ENCODE assay signal across 10 cellular contexts in the genomic region with DNA sequence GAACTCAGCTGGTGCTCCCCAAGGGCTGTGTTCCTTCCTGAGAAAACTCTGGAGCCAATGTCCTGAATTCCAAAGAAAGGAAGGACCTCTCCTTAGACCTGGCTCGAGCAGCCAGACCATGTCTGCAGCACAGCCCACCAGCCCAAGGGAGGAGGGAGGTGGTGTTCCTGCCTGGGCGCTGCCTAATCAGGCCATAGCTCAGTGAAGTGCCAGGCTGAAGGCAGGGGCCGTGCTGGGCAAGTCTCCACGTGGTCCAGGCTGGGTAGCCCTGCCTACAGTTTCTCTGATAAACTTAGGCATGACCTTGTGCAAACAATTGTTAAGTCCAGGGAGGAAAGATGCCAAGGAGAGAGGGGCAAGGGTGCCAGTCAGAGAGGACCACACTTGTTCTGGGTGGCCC.
DNase-seq lines count a peak whose midpoint lies in the region; ATAC-seq and TF ChIP-seq lines count a peak whose summit lies in the region.
"Had no signal": no experiment of that assay in that cellular context is flagged by ENCODE, and none has a peak within 500 bp of the region (broad histone marks: within the 10 kb centered on the region; RNA-seq: fewer than 3 reads in every experiment).

No MANE protein-coding gene starts in this region.

- H3K4me3 ChIP-seq in lower lobe of right lung (no peak overlapping the region), thoracic aorta (no peak overlapping the region), smooth muscle cell (no peak overlapping the region)
- H3K4me3 ChIP-seq: SJCRH30 had no signal

- DNase-seq in activated CD4-positive, alpha-beta T cell treated with anti-CD3 and anti-CD28 coated beads for 36 hours, result no peak
- DNase-seq in activated CD4-positive, alpha-beta T cell treated with anti-CD3 and anti-CD28 coated beads for 4 hours, result no peak
- DNase-seq in MCF 10A (ENCODE audit: unreplicated experiment) (no peak), lower lobe of right lung (peak; percentile 63), thoracic aorta (ENCODE audit: low spot score) (no peak), occipital lobe (lab: John Stamatoyannopoulos, UW) (no peak), smooth muscle cell (lab: John Stamatoyannopoulos, UW; ENCODE audit: unreplicated experiment) (no peak)
- DNase-seq: NCI-H2029, SJCRH30 had no signal

- peak overlapping the region; percentile 87 for H3K27ac Mint-ChIP-seq in activated CD4-positive, alpha-beta T cell treated with anti-CD3 and anti-CD28 coated beads for 36 hours
- peak overlapping the region; percentile 51 for H3K27ac Mint-ChIP-seq in MCF 10A (ENCODE audit: low read depth, unreplicated experiment)

- H3K9me3 ChIP-seq in lower lobe of right lung (no peaks in the 10 kb centered on the region), thoracic aorta (no peaks in the 10 kb centered on the region), smooth muscle cell (replicated peaks; ENCODE audit: low read depth) (no peaks in the 10 kb centered on the region)
- H3K9me3 ChIP-seq: SJCRH30 had no signal

- no peaks in the 10 kb centered on the region for H3K27me3 ChIP-seq in lower lobe of right lung (ENCODE audit: low read depth)
- H3K27me3 ChIP-seq in thoracic aorta (replicated peaks; ENCODE audit: insufficient read depth), result no peaks in the 10 kb centered on the region
- no peaks in the 10 kb centered on the region for H3K27me3 ChIP-seq in smooth muscle cell (ENCODE audit: low read depth)
- H3K27me3 ChIP-seq: SJCRH30 had no signal

- peaks cover 69% of the 10 kb centered on the region for H3K4me1 ChIP-seq in lower lobe of right lung
- H3K4me1 ChIP-seq in thoracic aorta (ENCODE audit: control insufficient read depth in 1 of 2, low read depth in 2 of 2), result peaks cover 39 to 69% of the 10 kb centered on the region in 2 donors
- no peaks in the 10 kb centered on the region for H3K4me1 ChIP-seq in smooth muscle cell (ENCODE audit: low read depth)
- H3K4me1 ChIP-seq: SJCRH30 had no signal

- intact Hi-C loops in activated CD4-positive, alpha-beta T cell treated with anti-CD3 and anti-CD28 coated beads for 36 hours (cut with DNase I, micrococcal nuclease), result loop anchor here (1.0 to 2.0 kb wide), 3 partner anchors 32 to 87 kb away; partner anchors contain the start of genes MPRIP (in 2 of the 2) and PLD6 (in 1 of the 2)
- intact Hi-C loops in MCF 10A (cut with micrococcal nuclease), result no loop called here
- intact Hi-C loops in lower lobe of right lung (cut with DNase I), result no loop called here

- POLR2A ChIA-PET in activated CD4-positive, alpha-beta T cell treated with anti-CD3 and anti-CD28 coated beads for 36 hours (lab: Charles Lee), result interaction anchor here (0.9 kb wide), 1 partner anchor 33 kb away, joined by 3 read pairs; no protein-coding TSS in a partner anchor
- POLR2A ChIA-PET in MCF 10A (lab: Yijun Ruan, JAX), result interaction anchor here (0.5 kb wide), 1 partner anchor 11 kb away, joined by 3 read pairs; no protein-coding TSS in a partner anchor

- H3K4me2 ChIP-seq in smooth muscle cell, result no peak overlapping the region

- H3K27me3 Mint-ChIP-seq in activated CD4-positive, alpha-beta T cell treated with anti-CD3 and anti-CD28 coated beads for 36 hours, result no peaks in the 10 kb centered on the region
- no peaks in the 10 kb centered on the region for H3K27me3 Mint-ChIP-seq in MCF 10A (ENCODE audit: insufficient read depth, unreplicated experiment)

- 94% methylated on average over 4 of the region's 4 CpGs for WGBS in smooth muscle cell (ENCODE audit: low lambda C conversion rate)

- no peaks in the 10 kb centered on the region for H3K36me3 Mint-ChIP-seq in activated CD4-positive, alpha-beta T cell treated with anti-CD3 and anti-CD28 coated beads for 36 hours (ENCODE audit: low read depth)
- peaks cover 25% of the 10 kb centered on the region for H3K36me3 Mint-ChIP-seq in MCF 10A (ENCODE audit: insufficient read depth, unreplicated experiment)

- H3K36me3 ChIP-seq in lower lobe of right lung (no peaks in the 10 kb centered on the region), thoracic aorta (no peaks in the 10 kb centered on the region), smooth muscle cell (ENCODE audit: low read depth) (no peaks in the 10 kb centered on the region)

- no peak overlapping the region for H3K9ac ChIP-seq in smooth muscle cell (ENCODE audit: low read depth)

- TF ChIP-seq CTCF in MCF 10A (IDR thresholded peaks at IDR 0.05; ENCODE audit: unreplicated experiment) (no peak), lower lobe of right lung (IDR thresholded peaks at IDR 0.05) (no peak), thoracic aorta (IDR thresholded peaks at IDR 0.05) (no peak), smooth muscle cell (IDR thresholded peaks at IDR 0.05; ENCODE audit: borderline replicate concordance, insufficient read depth, poor library complexity, severe bottlenecking) (no peak)

- BruUV-seq in MCF 10A (replicated peaks; lab: Mats Ljungman, UMichigan), result no TSS peak

- H3K4me3 Mint-ChIP-seq in activated CD4-positive, alpha-beta T cell treated with anti-CD3 and anti-CD28 coated beads for 36 hours, result no peak overlapping the region
- H3K4me3 Mint-ChIP-seq in MCF 10A (ENCODE audit: unreplicated experiment), result no peak overlapping the region

- no peaks in the 10 kb centered on the region for H3K9me3 Mint-ChIP-seq in activated CD4-positive, alpha-beta T cell treated with anti-CD3 and anti-CD28 coated beads for 36 hours (ENCODE audit: low read depth)
- H3K9me3 Mint-ChIP-seq in MCF 10A (ENCODE audit: unreplicated experiment), result no peaks in the 10 kb centered on the region

- peaks cover 3% of the 10 kb centered on the region for H3F3A ChIP-seq in smooth muscle cell (ENCODE audit: low read depth)

- H3K27ac ChIP-seq in lower lobe of right lung (peak overlapping the region; percentile 72), thoracic aorta (peak overlapping the region; percentile 24 to 29), smooth muscle cell (ENCODE audit: low read depth) (no peak overlapping the region)
- H3K27ac ChIP-seq: SJCRH30 had no signal

- H3K79me2 ChIP-seq in smooth muscle cell (ENCODE audit: low read depth), result peaks cover 96% of the 10 kb centered on the region

- peaks cover 99% of the 10 kb centered on the region for H4K20me1 ChIP-seq in smooth muscle cell (ENCODE audit: low read depth)

- no peak for ATAC-seq in activated CD4-positive, alpha-beta T cell treated with anti-CD3 and anti-CD28 coated beads for 36 hours
- ATAC-seq in lower lobe of right lung (peak; percentile 64 to 73), thoracic aorta (ENCODE audit: insufficient number of reproducible peaks, low FRiP score, low read depth) (no peak), HG03460 (IDR thresholded peaks at IDR 0.05; ENCODE audit: unreplicated experiment) (no peak)

- H3K4me1 Mint-ChIP-seq in activated CD4-positive, alpha-beta T cell treated with anti-CD3 and anti-CD28 coated beads for 36 hours, result peaks cover 80% of the 10 kb centered on the region
- peaks cover 15% of the 10 kb centered on the region for H3K4me1 Mint-ChIP-seq in MCF 10A (ENCODE audit: insufficient read depth, unreplicated experiment)

- CTCF ChIA-PET in activated CD4-positive, alpha-beta T cell treated with anti-CD3 and anti-CD28 coated beads for 36 hours (lab: Charles Lee), result interaction anchor here (0.6 to 1.6 kb wide), 3 partner anchors 22 to 800 kb away, joined by 3 to 6 read pairs (median 4); no protein-coding TSS in a partner anchor
- CTCF ChIA-PET in MCF 10A (lab: Yijun Ruan, JAX), result interaction anchor here (1.0 to 1.2 kb wide), 3 partner anchors 9 to 108 kb away, joined by 3 read pairs; no protein-coding TSS in a partner anchor

- no peak overlapping the region for H2AFZ ChIP-seq in smooth muscle cell (ENCODE audit: low read depth)

Comparison
In these comparisons a context has a peak if more than half of its experiments do, and no peak if none do; other contexts are left out.
1. ATAC-seq: peak in lower lobe of right lung (2 of 2); none in activated CD4-positive, alpha-beta T cell treated with anti-CD3 and anti-CD28 coated beads for 36 hours (single experiment), thoracic aorta (single experiment) and HG03460 (single experiment).
2. intact Hi-C loops: an anchor here in activated CD4-positive, alpha-beta T cell treated with anti-CD3 and anti-CD28 coated beads for 36 hours (1.0 to 2.0 kb wide); none called in MCF 10A and lower lobe of right lung.